Comparison of ENCODE assay signal across 11 cellular contexts in the genomic region with DNA sequence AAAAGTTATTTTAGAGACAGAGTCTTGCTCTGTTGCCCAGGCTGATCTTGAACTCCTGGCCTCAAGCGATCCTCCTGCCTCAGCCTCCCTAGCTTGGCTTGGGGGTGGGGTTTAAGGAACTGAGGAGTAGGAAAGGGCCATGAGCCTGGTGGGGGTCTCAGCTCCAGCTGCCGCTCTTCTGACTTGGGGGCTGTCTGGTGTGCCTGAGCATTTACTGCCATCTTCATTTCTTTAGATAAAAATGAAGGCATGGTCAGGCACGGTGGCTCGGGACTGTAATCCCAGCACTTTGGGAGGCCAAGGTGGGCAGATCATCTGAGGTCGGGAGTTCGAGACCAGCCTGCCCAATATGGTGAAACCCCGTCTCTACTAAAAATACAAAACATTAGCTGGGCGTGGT. TPM values are rescaled to one million over a fixed set of nuclear protein-coding genes. Genes with fewer than 3 reads are reported as not detected.
"Had no signal": no experiment of that assay in that cellular context is flagged by ENCODE, and none has a peak within 500 bp of the region (broad histone marks: within the 10 kb centered on the region; RNA-seq: fewer than 3 reads in every experiment).

No MANE protein-coding gene starts in this region.

RNA-seq across cellular contexts. Expression of gene ADGRE2, which starts 3.0 kb away (rescaled TPM):
- total RNA-seq: endothelial cell of umbilical vein; naive thymus-derived CD8-positive, alpha-beta T cell; progenitor cell of endocrine pancreas had no signal
- polyA plus RNA-seq: endothelial cell of umbilical vein; naive thymus-derived CD8-positive, alpha-beta T cell had no signal

RNA-seq across cellular contexts. Expression of gene OR7A5, which starts 59.7 kb away (rescaled TPM):
- total RNA-seq: activated naive CD4-positive, alpha-beta T cell treated with anti-CD3 and anti-CD28 coated beads for 36 hours; activated T-helper 1 cell treated with anti-CD3 and anti-CD28 coated beads, Interleukin-12 subunit alpha, Interleukin-12 subunit beta, Interleukin-2, Interleukin-4 antibody, amounts not matched to agents 30 ng/mL and 10 ng/mL and 1 ng/mL, durations not matched to agents 14 hours and 24 hours and 36 hours; cardiac septum; endothelial cell of umbilical vein; frontal cortex; heart left ventricle; left ventricle myocardium superior; naive thymus-derived CD8-positive, alpha-beta T cell; progenitor cell of endocrine pancreas; right cardiac atrium; T-helper 2 cell treated with Interferon-gamma antibody and Interleukin-4, amounts not matched to agents 100 ng/mL and 5 ng/mL, for 36 hours had no signal
- polyA plus RNA-seq: endothelial cell of umbilical vein; heart left ventricle; naive thymus-derived CD8-positive, alpha-beta T cell had no signal

RNA-seq across cellular contexts. Expression of gene OR7C1, which starts 59.7 kb away (rescaled TPM):
- total RNA-seq: activated naive CD4-positive, alpha-beta T cell treated with anti-CD3 and anti-CD28 coated beads for 36 hours; activated T-helper 1 cell treated with anti-CD3 and anti-CD28 coated beads, Interleukin-12 subunit alpha, Interleukin-12 subunit beta, Interleukin-2, Interleukin-4 antibody, amounts not matched to agents 30 ng/mL and 10 ng/mL and 1 ng/mL, durations not matched to agents 14 hours and 24 hours and 36 hours; endothelial cell of umbilical vein; frontal cortex; left ventricle myocardium superior; naive thymus-derived CD8-positive, alpha-beta T cell; progenitor cell of endocrine pancreas; right cardiac atrium; T-helper 2 cell treated with Interferon-gamma antibody and Interleukin-4, amounts not matched to agents 100 ng/mL and 5 ng/mL, for 36 hours had no signal
- polyA plus RNA-seq: endothelial cell of umbilical vein; heart left ventricle; naive thymus-derived CD8-positive, alpha-beta T cell had no signal
